Comparison of ENCODE assay signal across 1 cellular context in the genomic region with DNA sequence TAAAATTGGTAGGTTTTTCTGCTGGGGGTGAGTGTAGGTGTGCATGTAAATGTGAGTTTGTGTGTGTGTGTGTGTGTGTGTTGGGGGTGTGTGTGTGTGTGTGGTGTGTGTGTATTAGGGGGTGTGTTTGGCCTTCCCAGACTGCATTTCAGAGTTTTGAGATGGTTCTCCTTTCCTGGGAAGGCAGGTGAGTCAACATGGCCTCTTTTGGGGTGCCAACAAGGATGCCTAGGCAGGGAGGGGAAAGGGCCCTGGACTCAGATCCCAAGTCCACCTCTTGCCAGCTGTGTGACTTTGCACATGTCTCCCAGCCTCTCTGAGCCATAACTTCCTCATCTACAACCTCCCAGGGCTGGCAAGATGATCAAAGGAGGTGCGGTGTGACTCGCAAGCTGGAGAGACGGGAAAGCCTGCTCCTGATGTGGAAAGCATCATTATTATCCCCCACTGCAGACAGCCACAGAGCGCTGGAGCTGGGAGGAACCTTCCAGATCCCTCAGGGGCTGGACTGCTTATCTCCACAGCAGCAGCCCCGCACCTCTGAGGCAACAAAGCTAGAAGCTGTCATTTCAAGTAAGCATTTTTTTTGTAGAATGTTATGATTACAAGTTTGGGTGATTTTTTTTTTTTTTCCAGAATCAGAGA.
TF ChIP-seq lines count a peak whose summit lies in the region.

No MANE protein-coding gene starts in this region.

TF ChIP-seq in IMR-90, 13 proteins besides CTCF, POLR2A, EP300 and RAD21:
- TF ChIP-seq, protein P1, sequence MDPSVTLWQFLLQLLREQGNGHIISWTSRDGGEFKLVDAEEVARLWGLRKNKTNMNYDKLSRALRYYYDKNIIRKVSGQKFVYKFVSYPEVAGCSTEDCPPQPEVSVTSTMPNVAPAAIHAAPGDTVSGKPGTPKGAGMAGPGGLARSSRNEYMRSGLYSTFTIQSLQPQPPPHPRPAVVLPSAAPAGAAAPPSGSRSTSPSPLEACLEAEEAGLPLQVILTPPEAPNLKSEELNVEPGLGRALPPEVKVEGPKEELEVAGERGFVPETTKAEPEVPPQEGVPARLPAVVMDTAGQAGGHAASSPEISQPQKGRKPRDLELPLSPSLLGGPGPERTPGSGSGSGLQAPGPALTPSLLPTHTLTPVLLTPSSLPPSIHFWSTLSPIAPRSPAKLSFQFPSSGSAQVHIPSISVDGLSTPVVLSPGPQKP (IDR thresholded peaks at IDR 0.05; ENCODE audit: borderline replicate concordance, low read depth, low read length) = no peak
- TF ChIP-seq FOS (IDR thresholded peaks at IDR 0.05; ENCODE audit: low read depth, low read length) = peak; percentile 68
- peak; percentile 50; the same call in 1 of the 2 replicates for TF ChIP-seq BHLHE40 (IDR thresholded peaks at IDR 0.05; ENCODE audit: low read depth, low read length)
TF ChIP-seq in IMR-90: peak in this region for 2.
